11 cellular contexts compared by ENCODE assay signal in the genomic region with DNA sequence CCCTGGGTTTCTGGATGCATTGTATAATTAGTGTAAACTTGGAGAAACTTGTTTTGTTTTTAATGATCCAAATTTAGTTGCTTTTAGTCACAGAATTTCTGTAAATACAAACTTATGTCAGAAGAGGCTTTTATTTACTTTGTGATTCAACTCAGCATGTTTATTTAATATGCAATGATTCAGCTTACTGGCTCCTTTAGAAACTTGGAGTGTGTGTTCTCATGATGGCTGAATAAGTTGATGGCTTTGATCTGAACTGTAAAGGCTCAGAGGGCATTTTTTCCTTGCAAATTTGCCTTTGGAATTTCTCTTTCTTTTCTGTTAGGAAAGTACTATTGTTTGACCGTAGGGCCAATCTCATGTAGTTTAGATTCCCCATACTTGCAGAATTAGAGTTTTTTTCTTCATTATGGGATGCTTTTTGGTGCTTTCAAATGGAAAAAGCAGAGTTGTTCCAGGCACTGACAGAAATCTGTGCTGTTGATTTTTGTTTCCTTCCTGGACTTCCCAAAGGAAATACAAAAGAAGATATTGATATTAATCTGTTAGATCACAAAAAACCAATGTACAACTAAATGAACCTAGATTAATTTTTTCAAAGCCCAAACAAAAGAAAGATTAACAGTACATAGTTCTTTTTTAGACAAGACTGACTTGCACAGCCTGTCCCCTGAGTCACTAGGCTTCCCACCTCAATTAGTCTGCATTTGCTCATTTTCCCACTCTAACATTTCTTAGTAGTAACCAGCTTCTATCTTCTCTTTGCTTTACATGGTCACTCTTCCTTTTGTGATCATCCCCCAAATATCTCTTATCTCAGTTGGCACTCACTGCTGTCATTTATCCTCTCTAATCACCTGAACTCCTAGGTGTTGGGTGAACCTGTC.
A peak's percentile ranks its signal among the peaks of the same experiment; 100 is the strongest.
DNase-seq lines count a peak whose midpoint lies in the region; ATAC-seq and TF ChIP-seq lines count a peak whose summit lies in the region.
"Had no signal": no experiment of that assay in that cellular context is flagged by ENCODE, and none has a peak within 500 bp of the region (broad histone marks: within the 10 kb centered on the region; RNA-seq: fewer than 3 reads in every experiment).

No MANE protein-coding gene starts in this region.

- H2BK5ac ChIP-seq in mesendoderm (ENCODE audit: low read length): no peak overlapping the region

- H3K4me3 ChIP-seq in AG10803 (ENCODE audit: low read length) (no peak overlapping the region), mesendoderm (ENCODE audit: low read length) (no peak overlapping the region)
- H3K4me3 ChIP-seq: testis had no signal

- H3K27me3 ChIP-seq in mesendoderm (ENCODE audit: insufficient read depth, low read length, poor library complexity): no peaks in the 10 kb centered on the region
- H3K27me3 ChIP-seq: testis had no signal

- H3K27ac ChIP-seq in epithelial cell of prostate: peak overlapping the region; percentile 28
- no peak overlapping the region for H3K27ac ChIP-seq in mesendoderm (ENCODE audit: low read depth, low read length)
- H3K27ac ChIP-seq: testis had no signal

- no peak for TF ChIP-seq CTCF in AG10803 (conservative IDR thresholded peaks at IDR 0.05; ENCODE audit: low read length)

- no peaks in the 10 kb centered on the region for H3K79me2 ChIP-seq in mesendoderm (ENCODE audit: control insufficient read depth, insufficient read depth, low read length)

- H2BK120ac ChIP-seq in mesendoderm (ENCODE audit: low read depth, low read length): no peak overlapping the region

- no peak overlapping the region for H2BK15ac ChIP-seq in mesendoderm (replicated peaks; ENCODE audit: low read depth)

- no peaks in the 10 kb centered on the region for H3K4me1 ChIP-seq in mesendoderm (ENCODE audit: control insufficient read depth, low read depth, low read length)
- H3K4me1 ChIP-seq: testis had no signal

- H3K4ac ChIP-seq in mesendoderm (ENCODE audit: low read depth, low read length): no peak overlapping the region

- no peak overlapping the region for H2AK5ac ChIP-seq in mesendoderm (ENCODE audit: low read length)

- no peaks in the 10 kb centered on the region for H3K79me1 ChIP-seq in mesendoderm (ENCODE audit: low read length)

- no peak overlapping the region for H3K56ac ChIP-seq in mesendoderm (ENCODE audit: low read length)

- no peak overlapping the region for H4K5ac ChIP-seq in mesendoderm (ENCODE audit: low read length)

- WGBS in mesendoderm (ENCODE audit: extremely low coverage, insufficient coverage, low lambda C conversion rate): no CpG with 5 or more reads among the region's 1 CpG

- DNase-seq in AG10803 (ENCODE audit: low read depth) (peak; percentile 61), LoVo (ENCODE audit: low spot score) (peak; percentile 83), epithelial cell of prostate (ENCODE audit: low read depth, low spot score) (peak; percentile 50), mesendoderm (peak; percentile 18), NCI-H1436 (lab: John Stamatoyannopoulos, UW) (no peak), HK-2 (ENCODE audit: unreplicated experiment) (no peak)
- DNase-seq in stimulated activated CD8-positive, alpha-beta memory T cell treated with anti-CD3 and anti-CD28 coated beads, Interleukin-4, amount 100 ng/mL, for 48 hours: no peak
- DNase-seq: stimulated activated CD4-positive, alpha-beta T cell treated with anti-CD3 and anti-CD28 coated beads, Interleukin-2, amount 100 ng/mL, for 24 hours; testis had no signal

- H4K8ac ChIP-seq in mesendoderm (ENCODE audit: low read depth, low read length): no peak overlapping the region

- no peak overlapping the region for H3K18ac ChIP-seq in mesendoderm (ENCODE audit: low read length)

- no peak for ATAC-seq in GM19023 (IDR thresholded peaks at IDR 0.05; ENCODE audit: unreplicated experiment)
- ATAC-seq: activated CD4-positive, CD25-positive, alpha-beta regulatory T cell treated with anti-CD3 and anti-CD28 coated beads, Interleukin-2, amount 50 U/mL, for 24 hours had no signal

- H3K9ac ChIP-seq in mesendoderm (ENCODE audit: low read length): no peak overlapping the region

- no peaks in the 10 kb centered on the region for H3K36me3 ChIP-seq in mesendoderm (ENCODE audit: control insufficient read depth, insufficient read depth, low read length)

- no peak overlapping the region for H3K4me2 ChIP-seq in mesendoderm (ENCODE audit: low read length)

- no peak overlapping the region for H3K23ac ChIP-seq in mesendoderm (ENCODE audit: low read length)

Comparison
In these comparisons a context has a peak if more than half of its experiments do, and no peak if none do; other contexts are left out.
1. DNase-seq: peak in AG10803 (single experiment), LoVo (single experiment), epithelial cell of prostate (single experiment) and mesendoderm (single experiment); none in NCI-H1436 (single experiment), HK-2 (single experiment) and stimulated activated CD8-positive, alpha-beta memory T cell treated with anti-CD3 and anti-CD28 coated beads, Interleukin-4, amount 100 ng/mL, for 48 hours (single experiment).